8 cellular contexts compared by ENCODE assay signal in the genomic region with DNA sequence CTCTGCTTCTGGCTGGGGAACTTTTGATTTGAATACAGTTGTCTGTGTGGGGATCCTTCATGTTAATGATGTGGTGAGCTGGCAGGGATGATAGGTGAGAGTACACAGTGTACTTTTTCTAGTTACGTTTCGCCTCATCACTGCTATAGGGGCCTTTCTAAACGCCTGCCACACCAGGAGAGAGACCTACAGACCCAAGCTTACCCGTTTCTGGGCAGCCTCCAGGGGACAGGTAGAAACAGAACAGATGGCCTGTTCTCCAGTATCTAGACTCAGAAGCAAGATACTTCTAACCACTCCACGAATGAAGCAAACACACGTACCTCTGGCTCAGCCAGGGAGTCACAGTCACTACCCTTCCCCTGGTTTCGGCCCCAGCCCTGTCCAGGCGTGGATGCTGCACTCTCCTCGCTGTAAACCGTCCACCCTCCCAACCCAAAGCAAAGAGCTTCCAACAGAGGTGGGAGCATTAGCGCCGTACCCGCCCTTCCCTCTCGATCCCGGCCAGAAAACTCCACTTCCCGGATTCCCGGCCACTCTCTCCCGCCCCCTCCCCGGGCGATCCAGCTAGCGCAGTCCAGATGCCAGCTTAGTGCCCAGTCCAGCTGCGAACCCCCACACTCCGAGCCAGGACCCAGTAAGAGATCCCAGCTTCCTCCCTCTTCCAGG.
DNase-seq lines count a peak whose midpoint lies in the region; ATAC-seq lines count a peak whose summit lies in the region.

No MANE protein-coding gene starts in this region.

- peak overlapping the region; percentile 93 for H3K4me3 ChIP-seq in iPS-20b (ENCODE audit: low read length)

- DNase-seq in activated naive CD4-positive, alpha-beta T cell treated with Interleukin-2 at 50 U/mL for 16 hours: peak; percentile 58
- DNase-seq in activated naive CD4-positive, alpha-beta T cell (lab: John Stamatoyannopoulos, UW): no peak
- DNase-seq in NCI-H748 (lab: John Stamatoyannopoulos, UW; ENCODE audit: unreplicated experiment): peak; percentile 36
- DNase-seq in astrocyte of the hippocampus (ENCODE audit: low read depth, low spot score): peak; percentile 51
- DNase-seq in stimulated activated CD4-positive, alpha-beta T cell treated with anti-CD3 and anti-CD28 coated beads, Interleukin-12 subunit alpha, Interleukin-12 subunit beta, amount 100 ng/mL, for 24 hours (ENCODE audit: low read depth in 2 of 2): peak; percentile 37 to 43
- DNase-seq in T1000 (lab: John Stamatoyannopoulos, UW): no peak

- ATAC-seq in HG02623 (IDR thresholded peaks at IDR 0.05; ENCODE audit: unreplicated experiment): peak; percentile 48

- H3K27me3 ChIP-seq in iPS-20b (ENCODE audit: insufficient read depth, low read length): no peaks in the 10 kb centered on the region

- peaks cover 7% of the 10 kb centered on the region; the same call in 1 of the 2 replicates for H3K36me3 ChIP-seq in iPS-20b (ENCODE audit: insufficient read depth, low read depth, low read length)

- H3K9ac ChIP-seq in iPS-20b (ENCODE audit: low read depth, low read length): peak overlapping the region; percentile 89

- no peaks in the 10 kb centered on the region for H3K9me3 ChIP-seq in iPS-20b (ENCODE audit: insufficient read depth, low read depth, low read length)

- H3K4me1 ChIP-seq in iPS-20b (ENCODE audit: insufficient read depth, low read length): peaks cover 31% of the 10 kb centered on the region

- peak overlapping the region; percentile 66 for H3K27ac ChIP-seq in iPS-20b (ENCODE audit: low read length)

Comparison
In these comparisons a context has a peak if more than half of its experiments do, and no peak if none do; other contexts are left out.
1. DNase-seq: peak in activated naive CD4-positive, alpha-beta T cell treated with Interleukin-2 at 50 U/mL for 16 hours (single experiment), NCI-H748 (single experiment), astrocyte of the hippocampus (single experiment) and stimulated activated CD4-positive, alpha-beta T cell treated with anti-CD3 and anti-CD28 coated beads, Interleukin-12 subunit alpha, Interleukin-12 subunit beta, amount 100 ng/mL, for 24 hours (2 of 2); none in activated naive CD4-positive, alpha-beta T cell (0 of 4) and T1000 (single experiment).